27 cellular contexts compared by ENCODE assay signal in genomic region chr12:27316947-27317346, GRCh38.
"Had no signal": no experiment of that assay in that cellular context is flagged by ENCODE, and none has a peak within 500 bp of the region (broad histone marks: within the 10 kb centered on the region; RNA-seq: fewer than 3 reads in every experiment).

No MANE protein-coding gene starts in this region.

- H3K79me2 ChIP-seq: hepatocyte, parathyroid adenoma had no signal

- H3K27ac Mint-ChIP-seq: mesothelial cell of epicardium; naive B cell; natural killer cell; nephron progenitor cell; neural progenitor cell; stimulated activated naive B cell treated with anti-CD40 and anti-IgM and Interleukin-4, amounts not matched to agents 10 μg/mL and 1 μg/mL and 100 μg/mL, for 72 hours had no signal

- H3K4me1 ChIP-seq: left lung, lower lobe of right lung, neural progenitor cell, parathyroid adenoma, right atrium auricular region, right lobe of liver, testis, thyroid gland, transverse colon, upper lobe of left lung, vagina had no signal

- H3K9ac ChIP-seq: neural progenitor cell, parathyroid adenoma had no signal

- DNase-seq: left colon; left lung; lower lobe of right lung; mesendoderm; naive B cell; natural killer cell; nephron progenitor cell; occipital lobe; right lobe of liver; stimulated activated CD4-positive, alpha-beta T cell treated with anti-CD3 and anti-CD28 coated beads, Interleukin-12 subunit alpha, Interleukin-12 subunit beta, amount 100 ng/mL, for 4 hours; stimulated activated CD4-positive, alpha-beta T cell treated with anti-CD3 and anti-CD28 coated beads, Interleukin-15, amount 100 ng/mL, for 24 hours; stimulated activated CD4-positive, alpha-beta T cell treated with anti-CD3 and anti-CD28 coated beads, Interleukin-2, amount 100 ng/mL, for 24 hours; stimulated activated CD4-positive, alpha-beta T cell treated with anti-CD3 and anti-CD28 coated beads, Interleukin-4, amount 100 ng/mL, for 1 hour; stimulated activated naive B cell treated with anti-CD40 and anti-IgM and Interleukin-4, amounts not matched to agents 10 μg/mL and 1 μg/mL and 100 μg/mL, for 72 hours; stimulated activated naive CD8-positive, alpha-beta T cell treated with anti-CD3 and anti-CD28 coated beads, Interleukin-15, Interleukin-2, amounts not matched to agents 100 U/mL and 50 U/mL, for 24 hours; stomach; testis; thyroid gland; transverse colon; upper lobe of left lung had no signal

- H3K27me3 Mint-ChIP-seq: naive B cell; stimulated activated naive B cell treated with anti-CD40 and anti-IgM and Interleukin-4, amounts not matched to agents 10 μg/mL and 1 μg/mL and 100 μg/mL, for 72 hours had no signal

- ATAC-seq: left colon; left lung; lower lobe of right lung; natural killer cell; right lobe of liver; stimulated activated naive B cell treated with anti-CD40 and anti-IgM and Interleukin-4, amounts not matched to agents 10 μg/mL and 1 μg/mL and 100 μg/mL, for 72 hours; stimulated activated naive CD8-positive, alpha-beta T cell treated with anti-CD3 and anti-CD28 coated beads, Interleukin-15, Interleukin-2, amounts not matched to agents 100 U/mL and 50 U/mL, for 24 hours had no signal

- H3K9me3 Mint-ChIP-seq: mesothelial cell of epicardium; naive B cell; natural killer cell; nephron progenitor cell; neural progenitor cell; stimulated activated naive B cell treated with anti-CD40 and anti-IgM and Interleukin-4, amounts not matched to agents 10 μg/mL and 1 μg/mL and 100 μg/mL, for 72 hours had no signal

- H3K4me1 Mint-ChIP-seq: mesothelial cell of epicardium; naive B cell; natural killer cell; nephron progenitor cell; neural progenitor cell; stimulated activated naive B cell treated with anti-CD40 and anti-IgM and Interleukin-4, amounts not matched to agents 10 μg/mL and 1 μg/mL and 100 μg/mL, for 72 hours had no signal

- H3K4me2 ChIP-seq: hepatocyte, neural progenitor cell had no signal

- H3K4me3 ChIP-seq: hepatocyte, left lung, lower lobe of right lung, neural progenitor cell, right atrium auricular region, right lobe of liver, stomach, testis, thyroid gland, transverse colon, upper lobe of left lung, vagina had no signal

- H2AFZ ChIP-seq: hepatocyte, neural progenitor cell, parathyroid adenoma had no signal

- H3K27ac ChIP-seq: hepatocyte, left lung, lower lobe of right lung, neural progenitor cell, neutrophil, parathyroid adenoma, right atrium auricular region, right lobe of liver, stomach, testis, thyroid gland, transverse colon, upper lobe of left lung, vagina had no signal

- H3K4me3 Mint-ChIP-seq: mesothelial cell of epicardium; naive B cell; natural killer cell; nephron progenitor cell; neural progenitor cell; stimulated activated naive B cell treated with anti-CD40 and anti-IgM and Interleukin-4, amounts not matched to agents 10 μg/mL and 1 μg/mL and 100 μg/mL, for 72 hours had no signal

- H3K27me3 ChIP-seq: hepatocyte, left lung, neural progenitor cell, neutrophil, right atrium auricular region, right lobe of liver, stomach, testis, thyroid gland, transverse colon, upper lobe of left lung, vagina had no signal

- H3K9me3 ChIP-seq: left lung, lower lobe of right lung, neutrophil, right atrium auricular region, right lobe of liver, stomach, testis, thyroid gland, transverse colon, upper lobe of left lung, vagina had no signal
